In genomic region chr14:100734031-100734990, GRCh38 we compare ENCODE assay signal across 20 cellular contexts. TPM values are rescaled to one million over a fixed set of nuclear protein-coding genes. Genes with fewer than 3 reads are reported as not detected.
"Had no signal": no experiment of that assay in that cellular context is flagged by ENCODE, and none has a peak within 500 bp of the region (broad histone marks: within the 10 kb centered on the region; RNA-seq: fewer than 3 reads in every experiment).

No MANE protein-coding gene starts in this region.

- ATAC-seq: activated T-helper 17 cell treated with anti-CD3 and anti-CD28 coated beads, Interleukin-2, amount 50 U/mL, for 72 hours; left ventricle myocardium superior; naive thymus-derived CD8-positive, alpha-beta T cell had no signal

- H3K27ac ChIP-seq: esophagus muscularis mucosa, tibial artery, uterus had no signal

- H3K9me3 ChIP-seq: esophagus muscularis mucosa, tibial artery, uterus had no signal

- H3K4me3 ChIP-seq: esophagus muscularis mucosa, tibial artery, uterus had no signal

- H3K36me3 ChIP-seq: esophagus muscularis mucosa, tibial artery, uterus had no signal

- DNase-seq: activated CD4-positive, alpha-beta T cell treated with anti-CD3 and anti-CD28 coated beads for 1 hour; activated CD4-positive, alpha-beta T cell treated with anti-CD3 and anti-CD28 coated beads, Interleukin-2, amount 50 U/mL, for 4 hours; activated naive CD4-positive, alpha-beta T cell treated with anti-CD3 and anti-CD28 coated beads, Interleukin-2, amount 10 ng/mL, durations not matched to agents 7 days and 5 days; activated T-cell treated with anti-CD3 and anti-CD28 coated beads for 4 hours; hippocampal formation; left ventricle myocardium superior; mesenchymal stem cell; naive thymus-derived CD8-positive, alpha-beta T cell; stimulated activated CD4-positive, alpha-beta T cell treated with anti-CD3 and anti-CD28 coated beads, Interleukin-15, amount 100 ng/mL, for 24 hours; stimulated activated CD4-positive, alpha-beta T cell treated with anti-CD3 and anti-CD28 coated beads, Interleukin-4, amount 100 ng/mL, for 1 hour; stimulated activated naive CD4-positive, alpha-beta T cell; T-helper 9 cell; uterus had no signal

- H3K4me1 ChIP-seq: esophagus muscularis mucosa, tibial artery, uterus had no signal

RNA-seq across cellular contexts. Expression of gene DLK1, which starts 7.6 kb away (rescaled TPM):
- total RNA-seq: activated T-helper 17 cell treated with anti-CD3 and anti-CD28 coated beads, Interleukin-2, amount 50 U/mL, for 72 hours; glomerular endothelial cell; kidney epithelial cell; naive thymus-derived CD8-positive, alpha-beta T cell; omental fat pad; subcutaneous adipose tissue had no signal
- polyA plus RNA-seq: naive thymus-derived CD8-positive, alpha-beta T cell had no signal
